Comparison of ENCODE assay signal across 8 cellular contexts in genomic region chr5:138503487-138504270, GRCh38. TPM values are rescaled to one million over a fixed set of nuclear protein-coding genes. Genes with fewer than 3 reads are reported as not detected.
DNase-seq lines count a peak whose midpoint lies in the region; ATAC-seq, FAIRE-seq and TF ChIP-seq lines count a peak whose summit lies in the region.

No MANE protein-coding gene starts in this region.

- no peaks in the 10 kb centered on the region for H3K27me3 Mint-ChIP-seq in chondrocyte (ENCODE audit: low read depth)
- H3K27me3 Mint-ChIP-seq in stimulated activated naive CD8-positive, alpha-beta T cell treated with anti-CD3 and anti-CD28 coated beads, Interleukin-15, Interleukin-2, amounts not matched to agents 100 ng/mL and 50 ng/mL, for 24 hours = no peaks in the 10 kb centered on the region

- TF ChIP-seq CTCF in chondrocyte (IDR thresholded peaks at IDR 0.05) = peak; percentile 86

- peak; percentile 57 to 68 for ATAC-seq in activated CD4-positive, CD25-positive, alpha-beta regulatory T cell treated with anti-CD3 and anti-CD28 coated beads, Interleukin-2, amount 50 U/mL, for 24 hours
- no peak for ATAC-seq in GM18517 (IDR thresholded peaks at IDR 0.05; ENCODE audit: unreplicated experiment)

- FAIRE-seq in RCC 7860 (lab: Jason Lieb, UNC) = peak; percentile 17

- no peak overlapping the region for H3K4me3 Mint-ChIP-seq in chondrocyte (ENCODE audit: unreplicated experiment)
- H3K4me3 Mint-ChIP-seq in stimulated activated naive CD8-positive, alpha-beta T cell treated with anti-CD3 and anti-CD28 coated beads, Interleukin-15, Interleukin-2, amounts not matched to agents 100 ng/mL and 50 ng/mL, for 24 hours = peak overlapping the region; percentile 21

- no peak overlapping the region for H3K4me3 ChIP-seq in Jurkat, Clone E6-1 (ENCODE audit: low read length)

- no peak for DNase-seq in activated CD4-positive, CD25-positive, alpha-beta regulatory T cell treated with anti-CD3 and anti-CD28 coated beads, Interleukin-2, amount 50 U/mL, for 72 hours
- DNase-seq in Jurkat, Clone E6-1 (ENCODE audit: low read depth, low spot score) = peak; percentile 53
- peak; percentile 43 for DNase-seq in RCC 7860 (ENCODE audit: low spot score)
- DNase-seq in chondrocyte (ENCODE audit: low spot score) = no peak
- peak; percentile 69 for DNase-seq in kidney tubule cell (ENCODE audit: low spot score)

- H3K36me3 Mint-ChIP-seq in chondrocyte (ENCODE audit: low read depth) = peaks cover 9% of the 10 kb centered on the region
- H3K36me3 Mint-ChIP-seq in stimulated activated naive CD8-positive, alpha-beta T cell treated with anti-CD3 and anti-CD28 coated beads, Interleukin-15, Interleukin-2, amounts not matched to agents 100 ng/mL and 50 ng/mL, for 24 hours (ENCODE audit: low read depth) = peaks cover 26% of the 10 kb centered on the region

- H3K27ac Mint-ChIP-seq in chondrocyte (ENCODE audit: unreplicated experiment) = peak overlapping the region; percentile 45
- H3K27ac Mint-ChIP-seq in stimulated activated naive CD8-positive, alpha-beta T cell treated with anti-CD3 and anti-CD28 coated beads, Interleukin-15, Interleukin-2, amounts not matched to agents 100 ng/mL and 50 ng/mL, for 24 hours = peak overlapping the region; percentile 8

- peaks cover 19% of the 10 kb centered on the region for H3K4me1 Mint-ChIP-seq in chondrocyte (ENCODE audit: low read depth)
- peaks cover 3% of the 10 kb centered on the region for H3K4me1 Mint-ChIP-seq in stimulated activated naive CD8-positive, alpha-beta T cell treated with anti-CD3 and anti-CD28 coated beads, Interleukin-15, Interleukin-2, amounts not matched to agents 100 ng/mL and 50 ng/mL, for 24 hours (ENCODE audit: low read depth)

- H3K9me3 Mint-ChIP-seq in chondrocyte (ENCODE audit: low read depth) = no peaks in the 10 kb centered on the region
- H3K9me3 Mint-ChIP-seq in stimulated activated naive CD8-positive, alpha-beta T cell treated with anti-CD3 and anti-CD28 coated beads, Interleukin-15, Interleukin-2, amounts not matched to agents 100 ng/mL and 50 ng/mL, for 24 hours = no peaks in the 10 kb centered on the region

RNA-seq across cellular contexts. Expression of gene EGR1, which starts 38.4 kb away (rescaled TPM):
- polyA plus RNA-seq in Jurkat, Clone E6-1 (2012; ENCODE audit: insufficient read depth, insufficient read length) = 20.0 TPM
- 47.6 to 103 TPM (median 82.5 TPM) in 3 replicates for total RNA-seq in chondrocyte

RNA-seq across cellular contexts. Expression of gene ETF1, which starts 39.4 kb away (rescaled TPM):
- 89.6 TPM for polyA plus RNA-seq in Jurkat, Clone E6-1 (2012; ENCODE audit: insufficient read depth, insufficient read length)
- total RNA-seq in chondrocyte = 85.2 to 92.1 TPM (median 88.6 TPM) in 3 replicates

Comparison
In these comparisons a context has a peak if more than half of its experiments do, and no peak if none do; other contexts are left out.
1. DNase-seq: peak in Jurkat, Clone E6-1 (single experiment), RCC 7860 (single experiment) and kidney tubule cell (single experiment); none in activated CD4-positive, CD25-positive, alpha-beta regulatory T cell treated with anti-CD3 and anti-CD28 coated beads, Interleukin-2, amount 50 U/mL, for 72 hours (single experiment) and chondrocyte (single experiment).